Comparison of ENCODE assay signal across 1 cellular context in genomic region chr17:32136856-32137255, GRCh38.
TF ChIP-seq lines count a peak whose summit lies in the region.

No MANE protein-coding gene starts in this region.

TF ChIP-seq in GM23338, 12 proteins besides CTCF, POLR2A, EP300 and RAD21 (continued from another document):
- TF ChIP-seq ZNF462 (CRISPR knock-in tag; IDR thresholded peaks at IDR 0.05) = no peak
- no peak for TF ChIP-seq STAT1 (IDR thresholded peaks at IDR 0.05; ENCODE audit: unreplicated experiment)
- no peak for TF ChIP-seq NANOG (IDR thresholded peaks at IDR 0.05; ENCODE audit: borderline replicate concordance)
- no peak for TF ChIP-seq POLR2AphosphoS5 (IDR thresholded peaks at IDR 0.05; ENCODE audit: low read depth)
- TF ChIP-seq ZNF114 (CRISPR knock-in tag; IDR thresholded peaks at IDR 0.05) = no peak
- no peak for TF ChIP-seq CREB1 (CRISPR knock-in tag; IDR thresholded peaks at IDR 0.05; ENCODE audit: low read depth)
- no peak for TF ChIP-seq ETS1 (IDR thresholded peaks at IDR 0.05)
- TF ChIP-seq, protein P1, sequence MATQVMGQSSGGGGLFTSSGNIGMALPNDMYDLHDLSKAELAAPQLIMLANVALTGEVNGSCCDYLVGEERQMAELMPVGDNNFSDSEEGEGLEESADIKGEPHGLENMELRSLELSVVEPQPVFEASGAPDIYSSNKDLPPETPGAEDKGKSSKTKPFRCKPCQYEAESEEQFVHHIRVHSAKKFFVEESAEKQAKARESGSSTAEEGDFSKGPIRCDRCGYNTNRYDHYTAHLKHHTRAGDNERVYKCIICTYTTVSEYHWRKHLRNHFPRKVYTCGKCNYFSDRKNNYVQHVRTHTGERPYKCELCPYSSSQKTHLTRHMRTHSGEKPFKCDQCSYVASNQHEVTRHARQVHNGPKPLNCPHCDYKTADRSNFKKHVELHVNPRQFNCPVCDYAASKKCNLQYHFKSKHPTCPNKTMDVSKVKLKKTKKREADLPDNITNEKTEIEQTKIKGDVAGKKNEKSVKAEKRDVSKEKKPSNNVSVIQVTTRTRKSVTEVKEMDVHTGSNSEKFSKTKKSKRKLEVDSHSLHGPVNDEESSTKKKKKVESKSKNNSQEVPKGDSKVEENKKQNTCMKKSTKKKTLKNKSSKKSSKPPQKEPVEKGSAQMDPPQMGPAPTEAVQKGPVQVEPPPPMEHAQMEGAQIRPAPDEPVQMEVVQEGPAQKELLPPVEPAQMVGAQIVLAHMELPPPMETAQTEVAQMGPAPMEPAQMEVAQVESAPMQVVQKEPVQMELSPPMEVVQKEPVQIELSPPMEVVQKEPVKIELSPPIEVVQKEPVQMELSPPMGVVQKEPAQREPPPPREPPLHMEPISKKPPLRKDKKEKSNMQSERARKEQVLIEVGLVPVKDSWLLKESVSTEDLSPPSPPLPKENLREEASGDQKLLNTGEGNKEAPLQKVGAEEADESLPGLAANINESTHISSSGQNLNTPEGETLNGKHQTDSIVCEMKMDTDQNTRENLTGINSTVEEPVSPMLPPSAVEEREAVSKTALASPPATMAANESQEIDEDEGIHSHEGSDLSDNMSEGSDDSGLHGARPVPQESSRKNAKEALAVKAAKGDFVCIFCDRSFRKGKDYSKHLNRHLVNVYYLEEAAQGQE (IDR thresholded peaks at IDR 0.05; ENCODE audit: unreplicated experiment) = no peak
- TF ChIP-seq EZH2phosphoT487 (IDR thresholded peaks at IDR 0.05; ENCODE audit: unreplicated experiment) = no peak
- no peak for TF ChIP-seq ZNF331 (CRISPR knock-in tag; IDR thresholded peaks at IDR 0.05; ENCODE audit: low read depth)
- TF ChIP-seq JUNB (IDR thresholded peaks at IDR 0.05; ENCODE audit: unreplicated experiment) = no peak
TF ChIP-seq in GM23338: peak in this region for 0.
